Comparison of ENCODE assay signal across 21 cellular contexts in genomic region chr3:196225086-196225485, GRCh38. TPM values are rescaled to one million over a fixed set of nuclear protein-coding genes. Genes with fewer than 3 reads are reported as not detected.
DNase-seq lines count a peak whose midpoint lies in the region; ATAC-seq, FAIRE-seq and TF ChIP-seq lines count a peak whose summit lies in the region.
"Had no signal": no experiment of that assay in that cellular context is flagged by ENCODE, and none has a peak within 500 bp of the region (broad histone marks: within the 10 kb centered on the region; RNA-seq: fewer than 3 reads in every experiment).

No MANE protein-coding gene starts in this region.

- no peak overlapping the region for H2BK15ac ChIP-seq in H1 (ENCODE audit: low read length)

- H3K9me3 Mint-ChIP-seq in osteocyte (ENCODE audit: unreplicated experiment), result no peaks in the 10 kb centered on the region
- H3K9me3 Mint-ChIP-seq: HFFc6 had no signal

- H3K4me2 ChIP-seq in K562 (ENCODE audit: insufficient read depth, low read length) (no peak overlapping the region), H1 (ENCODE audit: insufficient read depth in 1 of 2, low read depth in 2 of 2, low read length in 2 of 2) (no peak overlapping the region)
- H3K4me2 ChIP-seq: GM23338 had no signal

- 0 out of 2 replicates have a peak overlapping the region, but pooled peaks have one; percentile 86 for H2AK5ac ChIP-seq in H1 (ENCODE audit: low read depth, low read length)

- H2BK20ac ChIP-seq in H1 (ENCODE audit: low read length), result no peak overlapping the region

- H3K27ac Mint-ChIP-seq in osteocyte (ENCODE audit: unreplicated experiment), result no peak overlapping the region
- H3K27ac Mint-ChIP-seq: CD4-positive, alpha-beta memory T cell; GM23338; HFFc6 had no signal

- no peak overlapping the region for H4K91ac ChIP-seq in H1 (replicated peaks; ENCODE audit: insufficient read length, low read length)

- BruUV-seq in K562 (replicated peaks; lab: Mats Ljungman, UMichigan), result no TSS peak

- no peak overlapping the region for H3K14ac ChIP-seq in H1 (ENCODE audit: insufficient read length)

- no peak for TF ChIP-seq CTCF in K562 (IDR thresholded peaks at IDR 0.05 in 2 of 3, conservative IDR thresholded peaks at IDR 0.05 in 1 of 3; ENCODE audit: insufficient read depth in 2 of 3, low read depth in 1 of 3, low read length in 3 of 3)
- TF ChIP-seq CTCF in H1 (IDR thresholded peaks at IDR 0.05; ENCODE audit: control extremely low read depth in 1 of 3, insufficient read depth in 1 of 3, low read depth in 1 of 3, low read length in 3 of 3), result no peak
- TF ChIP-seq CTCF in osteocyte (IDR thresholded peaks at IDR 0.05), result no peak

- H3K23me2 ChIP-seq in H1 (ENCODE audit: low read depth, low read length), result no peaks in the 10 kb centered on the region

- H3K27me3 Mint-ChIP-seq in osteocyte (ENCODE audit: unreplicated experiment), result no peaks in the 10 kb centered on the region
- H3K27me3 Mint-ChIP-seq: CD4-positive, alpha-beta memory T cell had no signal

- no peak overlapping the region for H2BK120ac ChIP-seq in H1 (replicated peaks; ENCODE audit: low read depth, low read length)

- no peak for TF ChIP-seq EP300 in K562 (IDR thresholded peaks at IDR 0.05; ENCODE audit: low read length)
- TF ChIP-seq EP300 in H1 (IDR thresholded peaks at IDR 0.05; ENCODE audit: borderline replicate concordance in 1 of 2, low read depth in 2 of 2, low read length in 2 of 2), result no peak

- H3K9me3 ChIP-seq in K562 (replicated peaks; ENCODE audit: control insufficient read depth, insufficient read depth, low read depth, low read length), result no peaks in the 10 kb centered on the region
- H3K9me3 ChIP-seq in H1 (ENCODE audit: insufficient read depth in 2 of 2, low read depth in 1 of 2, low read length in 1 of 2), result no peaks in the 10 kb centered on the region
- H3K9me3 ChIP-seq: HAP-1 had no signal

- no peaks in the 10 kb centered on the region for H3K27me3 ChIP-seq in K562 (ENCODE audit: control insufficient read depth in 2 of 2, insufficient read depth in 2 of 2, low read length in 2 of 2)
- no peaks in the 10 kb centered on the region for H3K27me3 ChIP-seq in H1 (replicated peaks in 1 of 4; ENCODE audit: control insufficient read depth in 3 of 4, extremely low read depth in 1 of 4, insufficient read depth in 3 of 4, low read length in 3 of 4)

- FAIRE-seq in K562 (lab: Jason Lieb, UNC), result no peak
- no peak for FAIRE-seq in H1 (lab: Jason Lieb, UNC)
- FAIRE-seq: G401.6, GM12892, H54 had no signal

- H3K27ac ChIP-seq in K562 (ENCODE audit: extremely low read depth, low read depth, low read length) (no peak overlapping the region), H1 (ENCODE audit: low read depth, low read length) (no peak overlapping the region)

- no peaks in the 10 kb centered on the region for H3K9me1 ChIP-seq in K562 (ENCODE audit: control insufficient read depth, insufficient read depth, low read length)

- TF ChIP-seq RAD21 in K562 (CRISPR knock-in tag; conservative IDR thresholded peaks at IDR 0.05 in 1 of 2, IDR thresholded peaks at IDR 0.05 in 1 of 2) (no peak), H1 (IDR thresholded peaks at IDR 0.05 in 1 of 2, conservative IDR thresholded peaks at IDR 0.05 in 1 of 2; ENCODE audit: low read depth in 2 of 2, low read length in 2 of 2) (no peak)

- H3K4ac ChIP-seq in H1 (replicated peaks; ENCODE audit: insufficient read length, low read depth, low read length), result peak overlapping the region; percentile 54

- H4K20me1 ChIP-seq in K562 (replicated peaks; ENCODE audit: control insufficient read depth, insufficient read depth, low read length) (no peaks in the 10 kb centered on the region), H1 (replicated peaks in 1 of 2; ENCODE audit: control insufficient read depth in 1 of 2, insufficient read depth in 2 of 2, low read length in 2 of 2) (no peaks in the 10 kb centered on the region)

- CTCF ChIA-PET in K562 (lab: Yijun Ruan, JAX; ENCODE audit: low intra/inter-chr PET ratio), result no interaction called here
- CTCF ChIA-PET in H1 (lab: Charles Lee; ENCODE audit: partially characterized antibody), result interaction anchor here (0.7 to 1.5 kb wide), 2 partner anchors 10 to 271 kb away, joined by 3 read pairs; no protein-coding TSS in a partner anchor

- peaks cover 8% of the 10 kb centered on the region for H3K4me1 Mint-ChIP-seq in osteocyte (ENCODE audit: unreplicated experiment)
- H3K4me1 Mint-ChIP-seq: CD4-positive, alpha-beta memory T cell had no signal

- no peak overlapping the region for H3K18ac ChIP-seq in H1 (ENCODE audit: extremely low read depth, low read length)

- no peak overlapping the region for H3K56ac ChIP-seq in H1 (replicated peaks; ENCODE audit: insufficient read length, low read depth, low read length)

- ATAC-seq in K562, result no peak
- ATAC-seq: GM23338 had no signal

- peaks cover 10 to 17% of the 10 kb centered on the region in 2 experiments; a peak in 4 of 5 replicates for H3K4me1 ChIP-seq in K562 (replicated peaks in 1 of 2; ENCODE audit: control insufficient read depth in 2 of 2, insufficient read depth in 2 of 2, low read length in 2 of 2)
- peaks cover 0 to 6% (median 0%) of the 10 kb centered on the region in 4 experiments; a peak in 1 of 7 replicates for H3K4me1 ChIP-seq in H1 (replicated peaks in 1 of 4; ENCODE audit: control insufficient read depth in 3 of 4, insufficient read depth in 4 of 4, low read length in 3 of 4)
- H3K4me1 ChIP-seq: HAP-1 had no signal

- no peak overlapping the region for H4K8ac ChIP-seq in H1 (ENCODE audit: extremely low read depth, insufficient read depth, low read length)

- 64% methylated on average over 6 of the region's 10 CpGs for WGBS in K562 (ENCODE audit: insufficient coverage, low coverage, missing lambda C conversion rate)
- 90% methylated on average over 10 of the region's 10 CpGs; no CpG with 5 or more reads in 1 of the 2 experiments for WGBS in H1 (ENCODE audit: extremely low coverage in 1 of 2, insufficient coverage in 1 of 2, insufficient read length in 1 of 2, insufficient replicate concordance in 2 of 2, low coverage in 1 of 2, low lambda C conversion rate in 2 of 2, missing lambda C conversion rate in 1 of 2), 2 experiments

- in situ Hi-C loops in K562 (cut with MboI), result no loop called here

- H3K79me2 ChIP-seq in K562 (ENCODE audit: control insufficient read depth, insufficient read depth, low read length) (no peaks in the 10 kb centered on the region), H1 (ENCODE audit: control insufficient read depth in 1 of 2, insufficient read depth in 2 of 2, low read length in 2 of 2) (no peaks in the 10 kb centered on the region)

- H3K23ac ChIP-seq in H1 (ENCODE audit: insufficient read length), result no peak overlapping the region

- H3K9ac ChIP-seq in K562 (ENCODE audit: insufficient read depth in 1 of 2, low read depth in 2 of 2, low read length in 2 of 2), result peak overlapping the region in 1 of 2 experiments; percentile 6; a peak in 1 of 4 replicates
- no peak overlapping the region for H3K9ac ChIP-seq in H1 (replicated peaks in 1 of 4; ENCODE audit: extremely low read depth in 1 of 4, low read depth in 3 of 4, low read length in 3 of 4)

- no peaks in the 10 kb centered on the region for H3K79me1 ChIP-seq in H1 (ENCODE audit: low read depth, low read length)

- DNase-seq in K562 (ENCODE audit: extremely low read depth in 1 of 4, low spot score in 3 of 4) (no peak), H1 (ENCODE audit: low read depth in 1 of 2, low spot score in 2 of 2) (no peak), posterior vena cava (ENCODE audit: low spot score) (peak; percentile 62), DMS79 treated with DMSO at 0.1 percent for 48 hours (lab: John Stamatoyannopoulos, UW) (no peak), osteocyte (ENCODE audit: extremely low spot score, unreplicated experiment) (no peak)
- DNase-seq in stimulated activated CD4-positive, alpha-beta T cell treated with anti-CD3 and anti-CD28 coated beads, Interleukin-4, amount 100 ng/mL, for 1 hour, result no peak
- DNase-seq: C1 segment of cervical spinal cord; Calu3; CD4-positive, alpha-beta memory T cell; COR-L47; DMS53; DND-41; HFFc6 had no signal

- H3K4me3 Mint-ChIP-seq in osteocyte (ENCODE audit: unreplicated experiment), result no peak overlapping the region
- H3K4me3 Mint-ChIP-seq: CD4-positive, alpha-beta memory T cell; GM23338; HFFc6 had no signal

- TF ChIP-seq POLR2A in K562 (conservative IDR thresholded peaks at IDR 0.05) (no peak), H1 (IDR thresholded peaks at IDR 0.05; ENCODE audit: control extremely low read depth in 1 of 2, low read depth in 2 of 2, low read length in 2 of 2) (no peak)

- H3K4me3 ChIP-seq in K562 (no peak overlapping the region), H1 (ENCODE audit: extremely low read depth in 1 of 4, insufficient read depth in 2 of 4, low read depth in 3 of 4, low read length in 4 of 4) (no peak overlapping the region)
- H3K4me3 ChIP-seq: GM23338, HAP-1 had no signal

- no peak overlapping the region for H4K5ac ChIP-seq in H1 (ENCODE audit: insufficient read length, low read depth, low read length)

- no peak overlapping the region for H2BK5ac ChIP-seq in H1 (ENCODE audit: low read depth, low read length)

- no peaks in the 10 kb centered on the region for H3K36me3 Mint-ChIP-seq in osteocyte (ENCODE audit: unreplicated experiment)
- H3K36me3 Mint-ChIP-seq: CD4-positive, alpha-beta memory T cell had no signal

- H3K36me3 ChIP-seq in K562 (ENCODE audit: control insufficient read depth, insufficient read depth, low read length), result no peaks in the 10 kb centered on the region
- H3K36me3 ChIP-seq in H1 (ENCODE audit: control insufficient read depth in 2 of 4, insufficient read depth in 4 of 4, low read length in 3 of 4), result no peaks in the 10 kb centered on the region
- H3K36me3 ChIP-seq: HAP-1 had no signal

- POLR2A ChIA-PET in K562 (lab: Yijun Ruan, JAX), result interaction anchor here (0.5 to 1.5 kb wide), 5 partner anchors 9 to 287 kb away, joined by 3 to 4 read pairs (median 4); no protein-coding TSS in a partner anchor
- POLR2A ChIA-PET in H1 (lab: Charles Lee; ENCODE audit: partially characterized antibody), result interaction anchor here (1.0 to 1.4 kb wide), 3 partner anchors 9 to 146 kb away, joined by 3 read pairs; partner anchors contain the start of gene SLC51A

- H2BK12ac ChIP-seq in H1 (ENCODE audit: low read depth, low read length), result peak overlapping the region; percentile 68; the same call in 1 of the 2 replicates

- intact Hi-C loops in K562 (cut with micrococcal nuclease), result no loop called here
- intact Hi-C loops in posterior vena cava (cut with DNase I), result no loop called here

- peak overlapping the region; percentile 44; the same call in 1 of the 2 replicates for H2AFZ ChIP-seq in K562 (ENCODE audit: low read depth, low read length)
- no peak overlapping the region for H2AFZ ChIP-seq in H1 (ENCODE audit: low read length)
- H2AFZ ChIP-seq: GM23338 had no signal

RNA-seq across cellular contexts. Expression of gene SLC51A, which starts 8.8 kb away (rescaled TPM):
- 0.62 TPM in 1 of 2 replicates, not detected in the other for total RNA-seq in K562 (2011; cell fraction: chromatin; rRNA removed; ENCODE audit: low replicate concordance)
- not detected in 2 replicates for total RNA-seq in K562 (2011; cell fraction: nucleolus; rRNA removed)
- not detected in 2 replicates for total RNA-seq in K562 (2011; cell fraction: nucleoplasm; rRNA removed)
- total RNA-seq in K562 (2014; rRNA removed) (not detected in 2 replicates), K562 (2014; rRNA removed; fragmentation: Illumina TruSeq; extraction: Trizol) (not detected in 2 replicates), K562 (2015; rRNA removed; fragmentation: Illumina TruSeq; extraction: Trizol) (not detected in 2 replicates), K562 (2021) (not detected in 2 replicates), posterior vena cava (not detected), osteocyte (not detected in 2 replicates)
- polyA plus RNA-seq in K562 (2011; rRNA removed) (not detected in 2 replicates), K562 (2014; fragmentation: Illumina TruSeq; extraction: Trizol) (not detected in 2 replicates), K562 (2014; fragmentation: Nextera tagmentation; extraction: Ambion mirVana) (under 1 TPM; 0.35 to 0.38 TPM), K562 (2014; rRNA removed) (not detected in 2 replicates), H1 (2011; rRNA removed) (6.3 and 8.3 TPM in 2 replicates)
- not detected in 2 replicates for polyA plus RNA-seq in K562 (2011; cell fraction: cytosol; rRNA removed)
- not detected in 2 replicates for polyA plus RNA-seq in K562 (2011; cell fraction: nucleus; rRNA removed)
- polyA plus RNA-seq in K562 (2012), result 1.1 and 1.4 TPM in 2 replicates
- not detected in 2 replicates for polyA minus RNA-seq in K562 (2011; rRNA and poly(A)+ RNA removed)
- not detected in 2 replicates for polyA minus RNA-seq in K562 (2011; cell fraction: cytosol; rRNA and poly(A)+ RNA removed)
- not detected in 2 replicates for polyA minus RNA-seq in K562 (2011; cell fraction: nucleus; rRNA and poly(A)+ RNA removed)
- total RNA-seq in H1 (2021; fragmentation: NEBNext Ultra II Directional; extraction: Animal tissue kit (Norgen Biotek cat#: 25700)), result 7.7 and 9.8 TPM in 2 replicates
- 6.1 TPM for polyA plus RNA-seq in H1 (2011; cell fraction: cytosol; rRNA removed)
- 16.9 TPM for polyA plus RNA-seq in H1 (2011; cell fraction: nucleus; rRNA removed)
- 12.4 to 16.0 TPM (median 13.1 TPM) in 4 replicates for polyA plus RNA-seq in H1 (2012, experiment 1 of 2)
- 9.8 TPM for polyA plus RNA-seq in H1 (2012, experiment 2 of 2)
- 16.6 TPM for polyA plus RNA-seq in H1 (2013, experiment 1 of 2)
- 17.1 TPM for polyA plus RNA-seq in H1 (2013, experiment 2 of 2)
- 4.7 and 6.5 TPM in 2 replicates for polyA minus RNA-seq in H1 (2011; rRNA and poly(A)+ RNA removed)
- 5.9 TPM for polyA minus RNA-seq in H1 (2011; cell fraction: cytosol; rRNA and poly(A)+ RNA removed)
- 6.0 TPM for polyA minus RNA-seq in H1 (2011; cell fraction: nucleus; rRNA and poly(A)+ RNA removed)
- total RNA-seq: A172; A673; Calu3; CD4-positive, alpha-beta memory T cell; HFFc6 had no signal
- polyA plus RNA-seq: BJ had no signal

RNA-seq across cellular contexts. Expression of gene ZDHHC19, which starts 13.9 kb away (rescaled TPM):
- 2.7 and 8.2 TPM in 2 replicates for total RNA-seq in K562 (2011; cell fraction: chromatin; rRNA removed; ENCODE audit: low replicate concordance)
- 2.1 and 2.3 TPM in 2 replicates for total RNA-seq in K562 (2011; cell fraction: nucleolus; rRNA removed)
- total RNA-seq in K562 (2011; cell fraction: nucleoplasm; rRNA removed), result 3.0 and 4.6 TPM in 2 replicates
- total RNA-seq in K562 (2014; rRNA removed) (3.4 and 3.5 TPM in 2 replicates), K562 (2014; rRNA removed; fragmentation: Illumina TruSeq; extraction: Trizol) (0.67 and 0.98 TPM in 2 replicates), K562 (2015; rRNA removed; fragmentation: Illumina TruSeq; extraction: Trizol) (0.94 and 1.7 TPM in 2 replicates), K562 (2021) (5.5 and 6.1 TPM in 2 replicates), posterior vena cava (1 to 10 TPM in 1 of 2 donors, under 1 TPM in 1; 0.52 to 2.1 TPM), osteocyte (not detected in 2 replicates)
- polyA plus RNA-seq in K562 (2011; rRNA removed) (0.78 and 1.2 TPM in 2 replicates), K562 (2014; fragmentation: Illumina TruSeq; extraction: Trizol) (0.40 and 3.5 TPM in 2 replicates), K562 (2014; fragmentation: Nextera tagmentation; extraction: Ambion mirVana) (1 to 10 TPM; 2.0 to 2.7 TPM), K562 (2014; rRNA removed) (1.1 and 5.5 TPM in 2 replicates), H1 (2011; rRNA removed) (2.5 and 4.9 TPM in 2 replicates)
- polyA plus RNA-seq in K562 (2011; cell fraction: cytosol; rRNA removed), result 0.77 and 3.4 TPM in 2 replicates
- polyA plus RNA-seq in K562 (2011; cell fraction: nucleus; rRNA removed), result 2.9 and 3.2 TPM in 2 replicates
- polyA plus RNA-seq in K562 (2012), result 3.2 and 5.2 TPM in 2 replicates
- polyA minus RNA-seq in K562 (2011; rRNA and poly(A)+ RNA removed), result 3.3 TPM in 1 of 2 replicates, not detected in the other
- polyA minus RNA-seq in K562 (2011; cell fraction: cytosol; rRNA and poly(A)+ RNA removed), result 1.6 TPM in 1 of 2 replicates, not detected in the other
- 1.1 TPM in 1 of 2 replicates, not detected in the other for polyA minus RNA-seq in K562 (2011; cell fraction: nucleus; rRNA and poly(A)+ RNA removed)
- total RNA-seq in H1 (2021; fragmentation: NEBNext Ultra II Directional; extraction: Animal tissue kit (Norgen Biotek cat#: 25700)), result 4.1 and 4.5 TPM in 2 replicates
- polyA plus RNA-seq in H1 (2011; cell fraction: cytosol; rRNA removed), result 1.4 TPM
- 6.2 TPM for polyA plus RNA-seq in H1 (2011; cell fraction: nucleus; rRNA removed)
- polyA plus RNA-seq in H1 (2012, experiment 1 of 2), result 3.8 to 10.5 TPM (median 6.0 TPM) in 4 replicates
- polyA plus RNA-seq in H1 (2012, experiment 2 of 2), result 8.0 TPM
- polyA plus RNA-seq in H1 (2013, experiment 1 of 2), result 6.4 TPM
- polyA plus RNA-seq in H1 (2013, experiment 2 of 2), result 5.5 TPM
- polyA minus RNA-seq in H1 (2011; rRNA and poly(A)+ RNA removed), result 0.69 and 1.1 TPM in 2 replicates
- polyA minus RNA-seq in H1 (2011; cell fraction: cytosol; rRNA and poly(A)+ RNA removed), result 1.7 TPM
- polyA minus RNA-seq in H1 (2011; cell fraction: nucleus; rRNA and poly(A)+ RNA removed), result not detected
- total RNA-seq: A172; A673; Calu3; CD4-positive, alpha-beta memory T cell; HFFc6 had no signal
- polyA plus RNA-seq: BJ; CD4-positive, alpha-beta memory T cell had no signal
